8 cellular contexts compared by ENCODE assay signal in the genomic region with DNA sequence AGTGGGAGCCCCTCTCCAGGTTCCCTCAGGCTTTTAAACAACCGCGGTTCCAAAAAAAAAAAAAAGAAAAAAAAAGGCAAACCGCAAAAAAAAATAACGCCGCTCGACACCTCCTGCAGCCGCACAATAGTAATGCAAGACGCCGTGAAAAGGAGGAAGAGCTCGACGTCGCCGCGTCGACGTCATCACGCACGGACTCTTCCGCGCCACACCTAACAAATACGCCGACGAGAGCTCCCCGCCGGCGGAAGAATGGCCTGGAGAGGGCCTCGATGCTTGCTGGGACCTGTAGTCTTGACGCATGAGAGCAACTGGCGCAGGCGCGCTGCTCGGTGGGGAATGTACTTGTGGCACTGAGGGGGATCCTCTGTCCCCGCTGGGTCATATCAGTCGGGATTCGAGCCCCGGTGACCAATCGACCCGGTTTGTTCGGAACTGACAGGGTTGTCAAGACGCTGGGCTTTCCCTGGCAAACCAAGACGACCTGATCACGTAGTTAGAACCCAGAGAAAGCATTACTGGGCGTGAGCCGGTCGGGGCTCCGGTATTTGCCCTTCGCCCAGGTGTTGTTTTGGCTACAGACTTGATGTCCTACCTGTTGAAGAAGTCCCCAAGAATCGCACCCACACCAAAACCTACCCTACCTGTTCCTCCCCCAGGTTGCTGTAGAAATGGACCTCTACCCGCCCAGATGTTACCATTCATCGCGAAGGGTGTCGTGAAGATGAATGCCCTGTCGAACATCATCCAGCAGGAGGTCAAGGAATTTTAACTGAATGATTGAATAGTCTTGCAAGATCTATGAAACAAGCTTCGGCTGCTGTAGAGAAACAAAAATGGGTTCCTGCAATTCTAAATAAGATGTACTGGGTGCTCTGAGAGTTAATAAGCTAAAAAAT. TPM values are rescaled to one million over a fixed set of nuclear protein-coding genes. Genes with fewer than 3 reads are reported as not detected.
DNase-seq lines count a peak whose midpoint lies in the region; FAIRE-seq and TF ChIP-seq lines count a peak whose summit lies in the region.

A gene (minus strand): TSS at position 131 of the 899 bp plus-strand sequence. CDS start 166 bp downstream, outside the sequence.

- H3K4me1 ChIP-seq in HAP-1 (peaks cover 21% of the 10 kb centered on the region), MM.1S (ENCODE audit: low read length) (peaks cover 9% of the 10 kb centered on the region), neural progenitor cell (peaks cover 25% of the 10 kb centered on the region), subcutaneous abdominal adipose tissue (ENCODE audit: control insufficient read depth in 5 of 5, insufficient read depth in 5 of 5, low read length in 5 of 5) (peaks cover 3 to 31% (median 29%) of the 10 kb centered on the region in 5 donors)

- peaks cover 30% of the 10 kb centered on the region for H3K4me1 Mint-ChIP-seq in neural progenitor cell

- H3K79me2 ChIP-seq in MM.1S (ENCODE audit: low read length) (0 out of 2 replicates have a peak, but pooled peaks cover 2% of the 10 kb centered on the region), neural progenitor cell (ENCODE audit: low read depth) (peaks cover 42% of the 10 kb centered on the region)

- FAIRE-seq in G401.6 (lab: Jason Lieb, UNC) = peak; percentile 99

- peaks cover 4% of the 10 kb centered on the region for H3K27me3 Mint-ChIP-seq in neural progenitor cell (ENCODE audit: insufficient read depth, low read depth)

- H3K27ac Mint-ChIP-seq in neural progenitor cell = peak within 1 kb of the TSS; percentile 97

- peak within 1 kb of the TSS; percentile 97 for H3K4me3 Mint-ChIP-seq in neural progenitor cell

- no peaks in the 10 kb centered on the region for H4K20me1 ChIP-seq in MM.1S (ENCODE audit: insufficient read depth, low read length)
- peaks cover 19% of the 10 kb centered on the region for H4K20me1 ChIP-seq in neural progenitor cell (ENCODE audit: low read depth)

- no peaks in the 10 kb centered on the region for H3K9me3 ChIP-seq in HAP-1
- no peaks in the 10 kb centered on the region for H3K9me3 ChIP-seq in MM.1S (replicated peaks; ENCODE audit: insufficient read depth, low read length)
- no peaks in the 10 kb centered on the region for H3K9me3 ChIP-seq in neural progenitor cell (ENCODE audit: low read depth)
- no peaks in the 10 kb centered on the region for H3K9me3 ChIP-seq in subcutaneous abdominal adipose tissue (ENCODE audit: control insufficient read depth in 5 of 5, low read length in 5 of 5)

- no peaks in the 10 kb centered on the region for H3K9me3 Mint-ChIP-seq in neural progenitor cell

- H2AFZ ChIP-seq in MM.1S (ENCODE audit: low read length) (peak within 1 kb of the TSS; percentile 94), neural progenitor cell (replicated peaks) (peak within 1 kb of the TSS; percentile 84)

- DNase-seq in HAP-1 (ENCODE audit: low spot score in 2 of 2) = peak; percentile 97 to 98
- peak; percentile 99 for DNase-seq in MM.1S
- DNase-seq in SIG-M5 treated with dmso at 0.1 percent for 504 hours (lab: John Stamatoyannopoulos, UW; ENCODE audit: unreplicated experiment) = peak; percentile 96
- peak; percentile 92 for DNase-seq in activated gamma-delta T cell treated with anti-CD3 and anti-CD28 coated beads, Interleukin-2, amount 50 U/mL, for 16 hours (ENCODE audit: low read depth)
- DNase-seq in foreskin fibroblast = peak; percentile 100
- peak; percentile 99 for DNase-seq in neural progenitor cell (ENCODE audit: low spot score)

- H3K36me3 ChIP-seq in HAP-1 (replicated peaks) (peaks cover 13% of the 10 kb centered on the region), MM.1S (replicated peaks; ENCODE audit: insufficient read depth, low read length) (no peaks in the 10 kb centered on the region), neural progenitor cell (peaks cover 10% of the 10 kb centered on the region), subcutaneous abdominal adipose tissue (ENCODE audit: control insufficient read depth in 5 of 5, insufficient read depth in 5 of 5, low read length in 5 of 5) (peaks cover 0 to 2% (median 0%) of the 10 kb centered on the region in 5 donors)

- H3K4me3 ChIP-seq in HAP-1 = peak within 1 kb of the TSS; percentile 57
- peak within 1 kb of the TSS; percentile 75 for H3K4me3 ChIP-seq in MM.1S (ENCODE audit: low read length)
- H3K4me3 ChIP-seq in foreskin fibroblast (ENCODE audit: low read depth in 1 of 2, low read length in 2 of 2) = peak within 1 kb of the TSS; percentile 83 to 92
- H3K4me3 ChIP-seq in neural progenitor cell = peak within 1 kb of the TSS; percentile 70
- H3K4me3 ChIP-seq in subcutaneous abdominal adipose tissue (ENCODE audit: low read depth in 1 of 5, low read length in 5 of 5) = peak within 1 kb of the TSS; percentile 86 to 97 (median 93)

- TF ChIP-seq CTCF in MM.1S (IDR thresholded peaks at IDR 0.05; ENCODE audit: low read length) (peak; percentile 22), foreskin fibroblast (IDR thresholded peaks at IDR 0.05; ENCODE audit: low read depth, low read length) (peak; percentile 8), neural progenitor cell (IDR thresholded peaks at IDR 0.05) (peak; percentile 18)

- peak within 1 kb of the TSS; percentile 86 for H3K9ac ChIP-seq in MM.1S (ENCODE audit: low read length)
- peak within 1 kb of the TSS; percentile 67 for H3K9ac ChIP-seq in neural progenitor cell
- H3K9ac ChIP-seq in subcutaneous abdominal adipose tissue (ENCODE audit: low read length in 5 of 5) = peak within 1 kb of the TSS; percentile 88 to 97 (median 92)

- H3K9me2 ChIP-seq in MM.1S (replicated peaks; ENCODE audit: insufficient read depth, low read length) = no peaks in the 10 kb centered on the region

- peaks cover under 1% of the 10 kb centered on the region; the same call in 1 of the 2 replicates for H3F3A ChIP-seq in MM.1S (ENCODE audit: insufficient read depth, low read length)
- H3F3A ChIP-seq in neural progenitor cell (ENCODE audit: low read depth) = peaks cover 10% of the 10 kb centered on the region

- H3K27me3 ChIP-seq in HAP-1 (ENCODE audit: low read depth) (no peaks in the 10 kb centered on the region), MM.1S (replicated peaks; ENCODE audit: insufficient read depth, low read length) (no peaks in the 10 kb centered on the region), neural progenitor cell (no peaks in the 10 kb centered on the region), subcutaneous abdominal adipose tissue (ENCODE audit: control insufficient read depth in 5 of 5, insufficient read depth in 4 of 5, low read length in 5 of 5) (no peaks in the 10 kb centered on the region)

- H3K36me3 Mint-ChIP-seq in neural progenitor cell = peaks cover 3% of the 10 kb centered on the region

- peak within 1 kb of the TSS; percentile 74 for H3K27ac ChIP-seq in MM.1S (ENCODE audit: low read length)
- H3K27ac ChIP-seq in neural progenitor cell = peak within 1 kb of the TSS; percentile 78
- H3K27ac ChIP-seq in subcutaneous abdominal adipose tissue (ENCODE audit: low read depth, low read length) = peak within 1 kb of the TSS; percentile 89

- H3K4me2 ChIP-seq in MM.1S (ENCODE audit: low read depth, low read length) = peak within 1 kb of the TSS; percentile 90
- peak within 1 kb of the TSS; percentile 86 for H3K4me2 ChIP-seq in neural progenitor cell

- in situ Hi-C loops in HAP-1 (cut with MboI; ENCODE audit: low sequenced_read_pairs) = loop anchor here (10.0 kb wide), 1 partner anchor 474 kb away; no protein-coding TSS in a partner anchor

RNA-seq across cellular contexts. Expression of the gene that starts here (rescaled TPM):
- total RNA-seq in neural progenitor cell (ENCODE audit: low replicate concordance) = 55.5 and 66.4 TPM in 2 replicates

Comparison
In these comparisons a context has a peak if more than half of its experiments do, and no peak if none do; other contexts are left out.
1. Peak in every context shown above with its lines: DNase-seq, H3K4me3 ChIP-seq and H3K27ac ChIP-seq.